28 cellular contexts compared by ENCODE assay signal in genomic region chr6:103699770-103700169, GRCh38.
"Had no signal": no experiment of that assay in that cellular context is flagged by ENCODE, and none has a peak within 500 bp of the region (broad histone marks: within the 10 kb centered on the region; RNA-seq: fewer than 3 reads in every experiment).

No MANE protein-coding gene starts in this region.

- H3K4me1 ChIP-seq: adrenal gland, body of pancreas, esophagus muscularis mucosa had no signal

- ATAC-seq: activated CD4-positive, alpha-beta T cell treated with anti-CD3 and anti-CD28 coated beads for 36 hours; activated CD8-positive, alpha-beta memory T cell treated with anti-CD3 and anti-CD28 coated beads, Interleukin-2, amount 10 ng/mL, durations not matched to agents 7 days and 5 days; activated CD8-positive, alpha-beta T cell treated with anti-CD3 and anti-CD28 coated beads, Interleukin-2, amount 10 ng/mL, durations not matched to agents 7 days and 5 days; activated naive CD8-positive, alpha-beta T cell treated with anti-CD3 and anti-CD28 coated beads, Interleukin-2, amount 50 U/mL, for 24 hours; body of pancreas; effector memory CD8-positive, alpha-beta T cell; T-helper 17 cell had no signal

- H3K27ac ChIP-seq: adrenal gland, body of pancreas, esophagus muscularis mucosa had no signal

- DNase-seq: activated CD4-positive, alpha-beta memory T cell treated with anti-CD3 and anti-CD28 coated beads for 36 hours; activated CD4-positive, alpha-beta T cell treated with anti-CD3 and anti-CD28 coated beads for 36 hours; activated CD4-positive, alpha-beta T cell treated with anti-CD3 and anti-CD28 coated beads, Interleukin-2, amount 10 ng/mL, durations not matched to agents 24 days and 14 days; activated CD4-positive, CD25-positive, alpha-beta regulatory T cell; activated CD4-positive, CD25-positive, alpha-beta regulatory T cell treated with anti-CD3 and anti-CD28 coated beads, Interleukin-2, amount 50 U/mL, for 72 hours; activated CD8-positive, alpha-beta memory T cell treated with anti-CD3 and anti-CD28 coated beads, Interleukin-2, amount 10 ng/mL, durations not matched to agents 7 days and 5 days; activated CD8-positive, alpha-beta memory T cell treated with anti-CD3 and anti-CD28 coated beads, Interleukin-2, amount 50 U/mL, for 4 hours; activated CD8-positive, alpha-beta T cell treated with anti-CD3 and anti-CD28 coated beads, Interleukin-2, amount 10 ng/mL, durations not matched to agents 7 days and 5 days; activated effector memory CD4-positive, alpha-beta T cell treated with anti-CD3 and anti-CD28 coated beads, Interleukin-2, amount 50 U/mL, for 16 hours; activated naive CD4-positive, alpha-beta T cell treated with anti-CD3 and anti-CD28 coated beads for 36 hours; activated naive CD8-positive, alpha-beta T cell treated with anti-CD3 and anti-CD28 coated beads for 36 hours; activated naive CD8-positive, alpha-beta T cell treated with anti-CD3 and anti-CD28 coated beads, Interleukin-2, amount 50 U/mL, for 24 hours; activated T-cell treated with anti-CD3 and anti-CD28 coated beads, Interleukin-2, amount 50 U/mL, for 1 hour; activated T-cell treated with anti-CD3 and anti-CD28 coated beads, Interleukin-2, amount 50 U/mL, for 48 hours; adrenal gland; amygdala; aorta; body of pancreas; cortex of kidney; dermis blood vessel endothelial cell; effector CD4-positive, alpha-beta T cell; effector memory CD8-positive, alpha-beta T cell; erythroblast; foreskin melanocyte; head of caudate nucleus; T-helper 17 cell had no signal

- H3K9me3 ChIP-seq: adrenal gland, body of pancreas, esophagus muscularis mucosa had no signal

- FAIRE-seq: colon had no signal

- H3K36me3 ChIP-seq: adrenal gland, esophagus muscularis mucosa had no signal

- H3K27me3 ChIP-seq: adrenal gland, body of pancreas, esophagus muscularis mucosa had no signal

- H3K4me3 ChIP-seq: adrenal gland, body of pancreas, esophagus muscularis mucosa had no signal
